ENCODE assay signal across 25 cellular contexts in genomic region chr17:12877953-12878669, GRCh38.
DNase-seq lines count a peak whose midpoint lies in the region; ATAC-seq, FAIRE-seq and TF ChIP-seq lines count a peak whose summit lies in the region.
"Had no signal": no experiment of that assay in that cellular context is flagged by ENCODE, and none has a peak within 500 bp of the region (broad histone marks: within the 10 kb centered on the region; RNA-seq: fewer than 3 reads in every experiment).

No MANE protein-coding gene starts in this region.

- FAIRE-seq in GM12878 (lab: Jason Lieb, UNC) (no peak), kidney (lab: Jason Lieb, UNC) (no peak)
- FAIRE-seq: HTR-8/SVneo had no signal

- POLR2A ChIA-PET in GM12878 (lab: Charles Lee) = no interaction called here
- POLR2A ChIA-PET in activated CD8-positive, alpha-beta T cell treated with anti-CD3 and anti-CD28 coated beads, Interleukin-2, amount 10 ng/mL, durations not matched to agents 7 days and 5 days (lab: Charles Lee) = no interaction called here

- peak overlapping the region; percentile 4; the same call in 1 of the 2 replicates for H3K4me2 ChIP-seq in GM12878 (ENCODE audit: control insufficient read depth, insufficient read depth)
- H3K4me2 ChIP-seq: BLaER1 treated with 17β-estradiol and CSF1 and Interleukin-3, amounts not matched to agents 10 nM and 100 nM; KMS-11 had no signal

- H3K27ac ChIP-seq in GM12878 (ENCODE audit: control insufficient read depth, insufficient read depth) (peak overlapping the region; percentile 27; the same call in 1 of the 2 replicates), kidney (ENCODE audit: low read depth in 2 of 2, low read length in 2 of 2) (no peak overlapping the region)
- H3K27ac ChIP-seq: 22Rv1; BLaER1 treated with 17β-estradiol and CSF1 and Interleukin-3, amounts not matched to agents 10 nM and 100 nM; KMS-11; Peyer's patch had no signal

- no peaks in the 10 kb centered on the region; the same call in 2 of the 3 replicates for H3K9me3 ChIP-seq in GM12878 (replicated peaks; ENCODE audit: control insufficient read depth, insufficient read depth, low read length)
- no peaks in the 10 kb centered on the region for H3K9me3 ChIP-seq in kidney (ENCODE audit: control insufficient read depth in 1 of 2, low read length in 2 of 2)
- H3K9me3 ChIP-seq: Caco-2, Peyer's patch had no signal

- ATAC-seq in HG02870 (IDR thresholded peaks at IDR 0.05; ENCODE audit: unreplicated experiment) = peak; percentile 60
- no peak for ATAC-seq in GM12878
- no peak for ATAC-seq in activated CD8-positive, alpha-beta T cell treated with anti-CD3 and anti-CD28 coated beads, Interleukin-2, amount 10 ng/mL, durations not matched to agents 7 days and 5 days
- no peak for ATAC-seq in GM21381 (IDR thresholded peaks at IDR 0.05; ENCODE audit: unreplicated experiment)

- intact Hi-C loops in activated CD4-positive, alpha-beta T cell treated with anti-CD3 and anti-CD28 coated beads, Interleukin-2, amount 10 ng/mL, durations not matched to agents 24 days and 14 days (cut with micrococcal nuclease) = no loop called here
- intact Hi-C loops in GM12878 (cut with micrococcal nuclease; ENCODE audit: unreplicated experiment) = no loop called here
- intact Hi-C loops in kidney (cut with DNase I) = no loop called here

- 4% methylated on average over 8 of the region's 8 CpGs for WGBS in GM12878 (ENCODE audit: insufficient coverage, insufficient replicate concordance, low lambda C conversion rate, missing lambda C conversion rate)

- no peaks in the 10 kb centered on the region for H3K4me1 Mint-ChIP-seq in activated CD4-positive, alpha-beta T cell treated with anti-CD3 and anti-CD28 coated beads, Interleukin-2, amount 10 ng/mL, durations not matched to agents 24 days and 14 days
- H3K4me1 Mint-ChIP-seq in activated CD8-positive, alpha-beta T cell treated with anti-CD3 and anti-CD28 coated beads, Interleukin-2, amount 10 ng/mL, durations not matched to agents 7 days and 5 days (ENCODE audit: low read depth) = no peaks in the 10 kb centered on the region
- H3K4me1 Mint-ChIP-seq: CD4-positive, alpha-beta memory T cell had no signal

- no peaks in the 10 kb centered on the region for H3K27me3 Mint-ChIP-seq in activated CD4-positive, alpha-beta T cell treated with anti-CD3 and anti-CD28 coated beads, Interleukin-2, amount 10 ng/mL, durations not matched to agents 24 days and 14 days
- H3K27me3 Mint-ChIP-seq in activated CD8-positive, alpha-beta T cell treated with anti-CD3 and anti-CD28 coated beads, Interleukin-2, amount 10 ng/mL, durations not matched to agents 7 days and 5 days (ENCODE audit: low read depth) = no peaks in the 10 kb centered on the region
- H3K27me3 Mint-ChIP-seq: CD4-positive, alpha-beta memory T cell had no signal

- peak; percentile 7 for DNase-seq in activated CD4-positive, alpha-beta T cell treated with anti-CD3 and anti-CD28 coated beads, Interleukin-2, amount 10 ng/mL, durations not matched to agents 24 days and 14 days
- DNase-seq in activated CD4-positive, alpha-beta T cell treated with anti-CD3 and anti-CD28 coated beads for 1 hour = no peak
- DNase-seq in GM12878 (ENCODE audit: low read depth, low spot score) (no peak), SHP77 treated with DMSO at 0.1 percent for 48 hours (lab: John Stamatoyannopoulos, UW) (no peak), kidney (no peak)
- DNase-seq in activated CD8-positive, alpha-beta T cell treated with anti-CD3 and anti-CD28 coated beads, Interleukin-2, amount 10 ng/mL, durations not matched to agents 7 days and 5 days = no peak
- DNase-seq: Caco-2; CD4-positive, alpha-beta memory T cell; DMS 273 treated with DMSO at 0.1 percent for 48 hours; DND-41; GOT3; HCEC 1CT; NCI-H1105; NCI-H146; NCI-H2029; NCI-H226; NCI-H510A treated with DMSO at 0.1 percent for 48 hours; NCI-H82; Peyer's patch had no signal

- SMC1A ChIA-PET in GM12878 (lab: Charles Lee; ENCODE audit: uncharacterized antibody, unreplicated experiment) = interaction anchor here (0.6 to 1.3 kb wide), 3 partner anchors 14 to 36 kb away, joined by 3 to 5 read pairs (median 3); no protein-coding TSS in a partner anchor

- no peak for TF ChIP-seq CTCF in GM12878 (IDR thresholded peaks at IDR 0.05 in 2 of 3, conservative IDR thresholded peaks at IDR 0.05 in 1 of 3; ENCODE audit: control insufficient read depth in 2 of 3, extremely low read depth in 1 of 3, insufficient read depth in 1 of 3, low read depth in 3 of 3, low read length in 3 of 3)
- TF ChIP-seq CTCF in kidney (IDR thresholded peaks at IDR 0.05; ENCODE audit: borderline replicate concordance, extremely low read depth, insufficient read depth) = no peak

- no peak overlapping the region for H3K9ac ChIP-seq in GM12878 (ENCODE audit: control insufficient read depth, insufficient read depth, low read length)
- no peak overlapping the region for H3K9ac ChIP-seq in kidney (ENCODE audit: low read length in 2 of 2)
- H3K9ac ChIP-seq: BLaER1 treated with 17β-estradiol and CSF1 and Interleukin-3, amounts not matched to agents 10 nM and 100 nM; KMS-11 had no signal

- in situ Hi-C loops in GM12878 (cut with MboI) = no loop called here

- no peaks in the 10 kb centered on the region for H4K20me1 ChIP-seq in GM12878 (ENCODE audit: control insufficient read depth, insufficient read depth)
- H4K20me1 ChIP-seq: BLaER1 treated with 17β-estradiol and CSF1 and Interleukin-3, amounts not matched to agents 10 nM and 100 nM had no signal

- H3K27me3 ChIP-seq in GM12878 (replicated peaks in 1 of 2; ENCODE audit: control insufficient read depth in 2 of 2, insufficient read depth in 2 of 2, low read length in 1 of 2) = no peaks in the 10 kb centered on the region
- H3K27me3 ChIP-seq: BLaER1 treated with 17β-estradiol and CSF1 and Interleukin-3, amounts not matched to agents 10 nM and 100 nM; Peyer's patch had no signal

- H3K4me3 Mint-ChIP-seq in activated CD4-positive, alpha-beta T cell treated with anti-CD3 and anti-CD28 coated beads, Interleukin-2, amount 10 ng/mL, durations not matched to agents 24 days and 14 days = no peak overlapping the region
- no peak overlapping the region for H3K4me3 Mint-ChIP-seq in activated CD8-positive, alpha-beta T cell treated with anti-CD3 and anti-CD28 coated beads, Interleukin-2, amount 10 ng/mL, durations not matched to agents 7 days and 5 days
- H3K4me3 Mint-ChIP-seq: CD4-positive, alpha-beta memory T cell had no signal

- TF ChIP-seq RAD21 in GM12878 (IDR thresholded peaks at IDR 0.05; ENCODE audit: insufficient read depth, low read depth, low read length) = no peak

- no peaks in the 10 kb centered on the region for H3K79me2 ChIP-seq in GM12878 (ENCODE audit: control insufficient read depth, insufficient read depth, low read length)

- H3K36me3 ChIP-seq in GM12878 (ENCODE audit: control insufficient read depth in 2 of 2, insufficient read depth in 2 of 2, low read length in 1 of 2) (no peaks in the 10 kb centered on the region), kidney (ENCODE audit: control insufficient read depth in 1 of 2, insufficient read depth in 2 of 2, low read length in 2 of 2) (no peaks in the 10 kb centered on the region)
- H3K36me3 ChIP-seq: BLaER1 treated with 17β-estradiol and CSF1 and Interleukin-3, amounts not matched to agents 10 nM and 100 nM; Peyer's patch had no signal

- RAD21 ChIA-PET in GM12878 (lab: Charles Lee; ENCODE audit: unreplicated experiment) = no interaction called here

- H2AFZ ChIP-seq in GM12878 (ENCODE audit: control insufficient read depth, low read depth, low read length) = peak overlapping the region; percentile 5; the same call in 1 of the 2 replicates

- TF ChIP-seq POLR2A in GM12878 (IDR thresholded peaks at IDR 0.05; ENCODE audit: low read depth, low read length) = no peak

- H3K27ac Mint-ChIP-seq in activated CD4-positive, alpha-beta T cell treated with anti-CD3 and anti-CD28 coated beads, Interleukin-2, amount 10 ng/mL, durations not matched to agents 24 days and 14 days = no peak overlapping the region
- H3K27ac Mint-ChIP-seq in activated CD8-positive, alpha-beta T cell treated with anti-CD3 and anti-CD28 coated beads, Interleukin-2, amount 10 ng/mL, durations not matched to agents 7 days and 5 days = no peak overlapping the region
- H3K27ac Mint-ChIP-seq: CD4-positive, alpha-beta memory T cell had no signal

- BruUV-seq in GM12878 (replicated peaks; lab: Mats Ljungman, UMichigan) = no TSS peak

- CTCF ChIA-PET in GM12878 (lab: Yijun Ruan, JAX) = no interaction called here
- CTCF ChIA-PET in activated CD8-positive, alpha-beta T cell treated with anti-CD3 and anti-CD28 coated beads, Interleukin-2, amount 10 ng/mL, durations not matched to agents 7 days and 5 days (lab: Charles Lee) = no interaction called here

- H3K4me1 ChIP-seq in GM12878 (ENCODE audit: control insufficient read depth, insufficient read depth, low read length) = no peaks in the 10 kb centered on the region
- H3K4me1 ChIP-seq in kidney (ENCODE audit: control insufficient read depth in 1 of 2, insufficient read depth in 1 of 2, low read depth in 1 of 2, low read length in 2 of 2) = no peaks in the 10 kb centered on the region
- H3K4me1 ChIP-seq: BLaER1 treated with 17β-estradiol and CSF1 and Interleukin-3, amounts not matched to agents 10 nM and 100 nM; Caco-2; Peyer's patch had no signal

- H3K9me3 Mint-ChIP-seq in activated CD4-positive, alpha-beta T cell treated with anti-CD3 and anti-CD28 coated beads, Interleukin-2, amount 10 ng/mL, durations not matched to agents 24 days and 14 days = peaks cover 9% of the 10 kb centered on the region
- peaks cover 9% of the 10 kb centered on the region for H3K9me3 Mint-ChIP-seq in activated CD8-positive, alpha-beta T cell treated with anti-CD3 and anti-CD28 coated beads, Interleukin-2, amount 10 ng/mL, durations not matched to agents 7 days and 5 days (ENCODE audit: insufficient read depth)

- H3K36me3 Mint-ChIP-seq in activated CD4-positive, alpha-beta T cell treated with anti-CD3 and anti-CD28 coated beads, Interleukin-2, amount 10 ng/mL, durations not matched to agents 24 days and 14 days (ENCODE audit: low read depth) = no peaks in the 10 kb centered on the region
- H3K36me3 Mint-ChIP-seq in activated CD8-positive, alpha-beta T cell treated with anti-CD3 and anti-CD28 coated beads, Interleukin-2, amount 10 ng/mL, durations not matched to agents 7 days and 5 days (ENCODE audit: low read depth) = no peaks in the 10 kb centered on the region
- H3K36me3 Mint-ChIP-seq: CD4-positive, alpha-beta memory T cell had no signal

- H3K4me3 ChIP-seq in GM12878 (no peak overlapping the region), kidney (ENCODE audit: low read length in 2 of 2) (no peak overlapping the region)
- H3K4me3 ChIP-seq: BLaER1 treated with 17β-estradiol and CSF1 and Interleukin-3, amounts not matched to agents 10 nM and 100 nM; Peyer's patch had no signal

- no peak for TF ChIP-seq EP300 in GM12878 (IDR thresholded peaks at IDR 0.05; ENCODE audit: borderline replicate concordance in 1 of 2, control insufficient read depth in 1 of 2, low read depth in 2 of 2, low read length in 2 of 2)

TF ChIP-seq in GM12878, 131 proteins besides CTCF, POLR2A, EP300 and RAD21 (continues in another document):
- TF ChIP-seq MEF2A (IDR thresholded peaks at IDR 0.05; ENCODE audit: insufficient read depth, low read depth, low read length) (peak; percentile 51; the same call in 1 of the 2 replicates), RUNX3 (IDR thresholded peaks at IDR 0.05; ENCODE audit: low read length) (0 out of 2 replicates have a peak, but pooled peaks have one; percentile 25)
